Comparison of ENCODE assay signal across 8 cellular contexts in genomic region chr12:59149995-59150642, GRCh38.
DNase-seq lines count a peak whose midpoint lies in the region; TF ChIP-seq lines count a peak whose summit lies in the region.

No MANE protein-coding gene starts in this region.

- H3K27me3 ChIP-seq in GM23248 (replicated peaks; ENCODE audit: insufficient read depth) (no peaks in the 10 kb centered on the region), transverse colon (no peaks in the 10 kb centered on the region)

- no peak for TF ChIP-seq POLR2A in transverse colon (IDR thresholded peaks at IDR 0.05)

- H3F3A ChIP-seq in GM23248 (ENCODE audit: insufficient read depth): no peaks in the 10 kb centered on the region

- peak; percentile 31 for DNase-seq in activated CD4-positive, alpha-beta T cell treated with anti-CD3 and anti-CD28 coated beads, Interleukin-2, amount 10 ng/mL, durations not matched to agents 7 days and 5 days
- no peak for DNase-seq in activated CD4-positive, alpha-beta T cell treated with anti-CD3 and anti-CD28 coated beads for 1 hour
- DNase-seq in GM23248 (peak; percentile 89), NOMO-1 treated with DMSO at 0.1 percent for 48 hours (lab: John Stamatoyannopoulos, UW; ENCODE audit: unreplicated experiment) (peak; percentile 69), T47D (ENCODE audit: low read depth in 1 of 2, low spot score in 1 of 2) (peak; percentile 13 to 93), kidney glomerular epithelial cell (lab: John Stamatoyannopoulos, UW) (peak; percentile 73), transverse colon (no peak)

- TF ChIP-seq EP300 in Ishikawa (IDR thresholded peaks at IDR 0.05; ENCODE audit: borderline replicate concordance): no peak
- no peak for TF ChIP-seq EP300 in transverse colon (IDR thresholded peaks at IDR 0.05; ENCODE audit: low read depth)

- TF ChIP-seq CTCF in transverse colon (IDR thresholded peaks at IDR 0.05): peak; percentile 82 to 97 (median 93)

- in situ Hi-C loops in GM23248 (cut with MboI) (loop anchor here (10.0 to 25.0 kb wide), 4 partner anchors 235 to 1163 kb away; no protein-coding TSS in a partner anchor), T47D (cut with HindIII; ENCODE audit: low pct_unique_long_range_greater_than_20kb, low sequenced_read_pairs) (no loop called here), transverse colon (cut with MboI; ENCODE audit: low pct_ligation_motif_present in 1 of 4, low pct_unique_long_range_greater_than_20kb in 1 of 4, low sequenced_read_pairs in 3 of 4) (loop anchor here (10.0 to 25.0 kb wide), 4 partner anchors 613 to 1163 kb away; no protein-coding TSS in a partner anchor)

- H3K27ac ChIP-seq in GM23248 (no peak overlapping the region), transverse colon (no peak overlapping the region)

- no peaks in the 10 kb centered on the region for H3K9me3 ChIP-seq in GM23248 (ENCODE audit: low read depth)
- H3K9me3 ChIP-seq in transverse colon: no peaks in the 10 kb centered on the region

- CTCF ChIA-PET in activated CD4-positive, alpha-beta T cell treated with anti-CD3 and anti-CD28 coated beads, Interleukin-2, amount 10 ng/mL, durations not matched to agents 7 days and 5 days (lab: Charles Lee): interaction anchor here (0.9 kb wide), 1 partner anchor 799 kb away, joined by 4 read pairs; no protein-coding TSS in a partner anchor

- H3K9ac ChIP-seq in GM23248: no peak overlapping the region

- 50% methylated on average over 2 of the region's 2 CpGs for WGBS in GM23248 (ENCODE audit: low coverage in 1 of 2, low lambda C conversion rate in 2 of 2, missing lambda C conversion rate in 2 of 2), 2 experiments
- WGBS in transverse colon (ENCODE audit: low coverage in 1 of 2), 2 donors: 0 to 50% methylated on average over 1 to 2 of the region's 2 CpGs

- no peaks in the 10 kb centered on the region for H3K79me2 ChIP-seq in GM23248 (ENCODE audit: insufficient read depth)

- no peaks in the 10 kb centered on the region for H3K4me1 Mint-ChIP-seq in activated CD4-positive, alpha-beta T cell treated with anti-CD3 and anti-CD28 coated beads, Interleukin-2, amount 10 ng/mL, durations not matched to agents 7 days and 5 days

- no peaks in the 10 kb centered on the region for H3K36me3 Mint-ChIP-seq in activated CD4-positive, alpha-beta T cell treated with anti-CD3 and anti-CD28 coated beads, Interleukin-2, amount 10 ng/mL, durations not matched to agents 7 days and 5 days (ENCODE audit: low read depth)

- no peaks in the 10 kb centered on the region for H3K9me2 ChIP-seq in GM23248 (ENCODE audit: insufficient read depth)

- TF ChIP-seq RAD21 in Ishikawa (IDR thresholded peaks at IDR 0.05; ENCODE audit: low read depth): peak; percentile 95

- no peak overlapping the region for H3K27ac Mint-ChIP-seq in activated CD4-positive, alpha-beta T cell treated with anti-CD3 and anti-CD28 coated beads, Interleukin-2, amount 10 ng/mL, durations not matched to agents 7 days and 5 days

- H3K36me3 ChIP-seq in GM23248 (ENCODE audit: low read depth) (no peaks in the 10 kb centered on the region), transverse colon (no peaks in the 10 kb centered on the region)

- no peaks in the 10 kb centered on the region for H3K27me3 Mint-ChIP-seq in activated CD4-positive, alpha-beta T cell treated with anti-CD3 and anti-CD28 coated beads, Interleukin-2, amount 10 ng/mL, durations not matched to agents 7 days and 5 days

- H3K4me3 Mint-ChIP-seq in activated CD4-positive, alpha-beta T cell treated with anti-CD3 and anti-CD28 coated beads, Interleukin-2, amount 10 ng/mL, durations not matched to agents 7 days and 5 days: no peak overlapping the region

- intact Hi-C loops in transverse colon (cut with DNase I; ENCODE audit: low total_unique reads): no loop called here

- H3K4me2 ChIP-seq in GM23248 (ENCODE audit: unreplicated experiment): no peak overlapping the region

- no peaks in the 10 kb centered on the region for H4K20me1 ChIP-seq in GM23248 (ENCODE audit: insufficient read depth)

- H2AFZ ChIP-seq in GM23248: peak overlapping the region; percentile 4; the same call in 1 of the 2 replicates

- H3K9me3 Mint-ChIP-seq in activated CD4-positive, alpha-beta T cell treated with anti-CD3 and anti-CD28 coated beads, Interleukin-2, amount 10 ng/mL, durations not matched to agents 7 days and 5 days: no peaks in the 10 kb centered on the region

- H3K4me1 ChIP-seq in GM23248 (ENCODE audit: insufficient read depth) (peaks cover 19% of the 10 kb centered on the region), transverse colon (no peaks in the 10 kb centered on the region)

- H3K4me3 ChIP-seq in GM23248: no peak overlapping the region
- H3K4me3 ChIP-seq in transverse colon: no peak overlapping the region

- POLR2A ChIA-PET in activated CD4-positive, alpha-beta T cell treated with anti-CD3 and anti-CD28 coated beads, Interleukin-2, amount 10 ng/mL, durations not matched to agents 7 days and 5 days (lab: Charles Lee): no interaction called here

TF ChIP-seq in Ishikawa, 13 proteins besides CTCF, POLR2A, EP300 and RAD21:
- peak; percentile 26; the same call in 1 of the 2 replicates for TF ChIP-seq TEAD4 (IDR thresholded peaks at IDR 0.05)
- no peak for TF ChIP-seq MAX (IDR thresholded peaks at IDR 0.05)
- TF ChIP-seq TCF12 (IDR thresholded peaks at IDR 0.05; ENCODE audit: low read depth): no peak
- TF ChIP-seq ZBTB7A (IDR thresholded peaks at IDR 0.05; ENCODE audit: low read depth): no peak
- TF ChIP-seq CREB1 (IDR thresholded peaks at IDR 0.05; ENCODE audit: low read depth): no peak
- TF ChIP-seq CEBPB (IDR thresholded peaks at IDR 0.05): no peak
- TF ChIP-seq USF1 (IDR thresholded peaks at IDR 0.05): no peak
- TF ChIP-seq REST (IDR thresholded peaks at IDR 0.05; ENCODE audit: low read depth): no peak
- peak; percentile 72; the same call in 1 of the 2 replicates for TF ChIP-seq YY1 (IDR thresholded peaks at IDR 0.05; ENCODE audit: low read depth)
- TF ChIP-seq NFIC (IDR thresholded peaks at IDR 0.05): no peak
- no peak for TF ChIP-seq EGR1 (IDR thresholded peaks at IDR 0.05)
- no peak for TF ChIP-seq FOXM1 (IDR thresholded peaks at IDR 0.05; ENCODE audit: borderline replicate concordance, low read depth)
- TF ChIP-seq TAF1 (IDR thresholded peaks at IDR 0.05; ENCODE audit: low read depth): no peak
TF ChIP-seq in Ishikawa: peak in this region for 2.

Comparison
In these comparisons a context has a peak if more than half of its experiments do, and no peak if none do; other contexts are left out.
1. DNase-seq: peak in activated CD4-positive, alpha-beta T cell treated with anti-CD3 and anti-CD28 coated beads, Interleukin-2, amount 10 ng/mL, durations not matched to agents 7 days and 5 days (single experiment), GM23248 (single experiment), NOMO-1 treated with DMSO at 0.1 percent for 48 hours (single experiment), T47D (2 of 2) and kidney glomerular epithelial cell (single experiment); none in activated CD4-positive, alpha-beta T cell treated with anti-CD3 and anti-CD28 coated beads for 1 hour (single experiment) and transverse colon (single experiment).